Comparison of ENCODE assay signal across 8 cellular contexts in the genomic region with DNA sequence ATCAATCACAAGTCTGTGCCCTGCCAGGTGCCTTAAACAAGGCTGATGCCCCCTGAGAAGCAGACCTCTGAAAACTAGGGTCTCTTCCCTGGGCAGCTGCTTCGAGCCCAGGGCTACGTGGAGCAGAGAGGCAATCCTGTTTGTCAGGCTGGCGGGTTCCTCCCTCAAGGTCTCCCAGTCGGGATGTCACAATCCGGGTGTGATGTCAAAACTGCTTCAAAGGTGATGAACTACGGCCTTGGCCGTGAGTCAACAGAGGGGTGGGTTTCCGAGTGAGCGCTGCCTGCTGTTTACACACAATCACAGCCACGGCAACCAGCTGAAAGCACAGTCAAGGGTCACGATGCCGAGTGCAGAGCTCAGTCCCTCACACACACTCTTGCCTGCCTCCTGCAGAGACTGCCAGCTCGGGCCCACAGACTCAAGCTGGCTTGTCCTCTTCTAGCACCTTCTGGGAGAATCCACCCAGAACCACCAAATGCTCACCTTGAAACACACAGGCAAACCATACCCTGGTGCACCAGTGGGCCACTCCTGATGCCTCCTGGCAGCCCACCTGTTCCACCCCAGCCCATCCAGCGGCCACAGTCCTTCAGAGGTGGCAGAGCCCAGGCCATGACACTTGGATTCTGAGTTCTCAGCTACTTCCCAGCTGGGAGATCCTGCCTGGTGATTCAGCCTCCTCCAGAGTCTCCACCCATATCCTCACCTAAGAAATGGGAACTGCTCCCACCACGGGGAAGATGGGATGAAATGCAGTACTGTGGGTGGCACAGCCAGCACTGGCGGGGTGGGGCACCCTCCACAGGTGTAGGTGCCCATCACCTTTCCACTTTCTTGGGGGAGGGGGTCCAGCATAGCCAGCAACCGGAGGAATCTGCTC. TPM values are rescaled to one million over a fixed set of nuclear protein-coding genes. Genes with fewer than 3 reads are reported as not detected.
DNase-seq lines count a peak whose midpoint lies in the region; ATAC-seq, FAIRE-seq and TF ChIP-seq lines count a peak whose summit lies in the region.

No MANE protein-coding gene starts in this region.

- H3K9me3 ChIP-seq in RWPE2 (ENCODE audit: severe bottlenecking) = no peaks in the 10 kb centered on the region

- TF ChIP-seq POLR2A in H54 (IDR thresholded peaks at IDR 0.05; ENCODE audit: low read depth, low read length) = no peak

- peak overlapping the region; percentile 16 for H3K27ac ChIP-seq in RWPE2 (ENCODE audit: poor library complexity, severe bottlenecking)

- peaks cover 23% of the 10 kb centered on the region for H3K4me1 ChIP-seq in RWPE2 (ENCODE audit: insufficient read depth, poor library complexity, severe bottlenecking)

- intact Hi-C loops in posterior vena cava (cut with DNase I) = loop anchor here (5.0 kb wide), 2 partner anchors 48 to 387 kb away; no protein-coding TSS in a partner anchor

- ATAC-seq in RWPE2 (ENCODE audit: low read depth) (peak; percentile 72), HG03039 (IDR thresholded peaks at IDR 0.05; ENCODE audit: unreplicated experiment) (no peak), GM21526 (IDR thresholded peaks at IDR 0.05; ENCODE audit: low FRiP score, unreplicated experiment) (no peak), GM18870 (IDR thresholded peaks at IDR 0.05; ENCODE audit: unreplicated experiment) (no peak)

- no peak for FAIRE-seq in H54 (lab: Jason Lieb, UNC)

- no peak for TF ChIP-seq CTCF in RWPE2 (IDR thresholded peaks at IDR 0.05; ENCODE audit: poor library complexity, severe bottlenecking)
- no peak for TF ChIP-seq CTCF in fibroblast of mammary gland (conservative IDR thresholded peaks at IDR 0.05; ENCODE audit: control insufficient read depth, insufficient read depth, low read depth, low read length)

- peaks cover 3% of the 10 kb centered on the region; the same call in 1 of the 2 replicates for H3K36me3 ChIP-seq in RWPE2 (ENCODE audit: low read depth)

- DNase-seq in H54 (ENCODE audit: insufficient read length, low spot score) = peak; percentile 47
- DNase-seq in RWPE2 (ENCODE audit: low spot score) = no peak
- peak; percentile 74 for DNase-seq in fibroblast of mammary gland (ENCODE audit: low read depth)
- DNase-seq in posterior vena cava (ENCODE audit: low spot score) = peak; percentile 90
- DNase-seq in GM19240 (ENCODE audit: insufficient read length, low spot score) = no peak

- no peak overlapping the region for H3K4me3 ChIP-seq in RWPE2 (ENCODE audit: severe bottlenecking)
- H3K4me3 ChIP-seq in fibroblast of mammary gland (ENCODE audit: control insufficient read depth, low read depth, low read length) = no peak overlapping the region

- no peaks in the 10 kb centered on the region for H3K27me3 ChIP-seq in RWPE2 (ENCODE audit: insufficient read depth, poor library complexity, severe bottlenecking)

RNA-seq across cellular contexts. Expression of a gene that starts 6.8 kb away (rescaled TPM):
- 10 to 100 TPM; 19.5 to 20.7 TPM for total RNA-seq in posterior vena cava

RNA-seq across cellular contexts. Expression of a gene that starts 28.3 kb away (rescaled TPM):
- 100 to 1,000 TPM; 189 to 224 TPM for total RNA-seq in posterior vena cava

RNA-seq across cellular contexts. Expression of a gene that starts 42.6 kb away (rescaled TPM):
- total RNA-seq in posterior vena cava = 10 to 100 TPM; 63.9 to 75.2 TPM

RNA-seq across cellular contexts. Expression of a gene that starts 56.6 kb away (rescaled TPM):
- total RNA-seq in posterior vena cava = 100 to 1,000 TPM; 725 to 767 TPM

Comparison
In these comparisons a context has a peak if more than half of its experiments do, and no peak if none do; other contexts are left out.
1. DNase-seq: peak in H54 (single experiment), fibroblast of mammary gland (single experiment) and posterior vena cava (single experiment); none in RWPE2 (single experiment) and GM19240 (single experiment).